ENCODE assay signal across 1 cellular context in genomic region chr12:69275471-69275891, GRCh38.
TF ChIP-seq lines count a peak whose summit lies in the region.

No MANE protein-coding gene starts in this region.

TF ChIP-seq in GM12878, 131 proteins besides CTCF, POLR2A, EP300 and RAD21:
- TF ChIP-seq STAT1 (conservative IDR thresholded peaks at IDR 0.05) (no peak), ASH2L (IDR thresholded peaks at IDR 0.05; ENCODE audit: borderline replicate concordance, low read depth) (no peak), HDAC6 (IDR thresholded peaks at IDR 0.05; ENCODE audit: unreplicated experiment) (no peak), CUX1 (IDR thresholded peaks at IDR 0.05; ENCODE audit: insufficient replicate concordance, low read depth, low read length) (no peak), EED (IDR thresholded peaks at IDR 0.05; ENCODE audit: low read depth) (no peak), CHD1 (IDR thresholded peaks at IDR 0.05; ENCODE audit: low read depth, low read length) (no peak), KAT2A (conservative IDR thresholded peaks at IDR 0.05; ENCODE audit: control insufficient read depth, low read depth, low read length) (no peak), TCF12 (IDR thresholded peaks at IDR 0.05; ENCODE audit: low read depth, low read length) (no peak), BCLAF1 (IDR thresholded peaks at IDR 0.05) (no peak), RUNX3 (IDR thresholded peaks at IDR 0.05; ENCODE audit: low read length) (no peak), HSF1 (IDR thresholded peaks at IDR 0.05; ENCODE audit: low read depth, low read length) (no peak), IKZF1 (conservative IDR thresholded peaks at IDR 0.05) (no peak), E2F4 (IDR thresholded peaks at IDR 0.05; ENCODE audit: low read depth, low read length) (no peak)
